In the genomic region with DNA sequence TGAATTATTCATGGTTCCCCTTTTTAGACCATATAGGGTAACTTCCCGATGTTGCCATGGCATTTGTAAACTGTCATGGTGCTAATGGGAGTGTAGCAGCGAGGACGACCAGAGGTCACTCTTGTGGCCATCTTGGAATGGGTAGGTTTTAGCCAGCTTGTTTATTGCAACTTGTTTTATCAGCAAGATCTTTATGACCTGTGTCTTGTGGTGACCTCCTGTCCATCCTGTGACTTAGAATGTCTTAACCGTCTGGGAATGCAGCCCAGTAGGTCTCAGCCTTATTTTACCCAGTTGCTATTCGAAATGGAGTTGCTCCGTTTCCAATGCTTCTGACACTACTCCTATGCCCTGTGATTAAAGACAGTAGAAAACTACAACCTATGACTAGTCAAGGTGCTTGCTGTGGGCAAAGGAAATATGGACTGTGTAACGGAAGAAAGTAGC, we compare ENCODE assay signal across 38 cellular contexts. TPM values are rescaled to one million over a fixed set of nuclear protein-coding genes. Genes with fewer than 3 reads are reported as not detected.
"Had no signal": no experiment of that assay in that cellular context is flagged by ENCODE, and none has a peak within 500 bp of the region (broad histone marks: within the 10 kb centered on the region; RNA-seq: fewer than 3 reads in every experiment).

No MANE protein-coding gene starts in this region.

- ATAC-seq: activated CD8-positive, alpha-beta memory T cell treated with anti-CD3 and anti-CD28 coated beads, Interleukin-2, amount 10 ng/mL, durations not matched to agents 7 days and 5 days; activated T-cell treated with anti-CD3 and anti-CD28 coated beads, Interleukin-2, amount 50 U/mL, for 72 hours; activated T-helper 17 cell treated with anti-CD3 and anti-CD28 coated beads, Interleukin-2, amount 50 U/mL, for 72 hours; body of pancreas had no signal

- H3K4me1 ChIP-seq: ascending aorta, body of pancreas, breast epithelium had no signal

- DNase-seq: activated CD4-positive, alpha-beta memory T cell treated with anti-CD3 and anti-CD28 coated beads, Interleukin-2, amount 10 ng/mL, durations not matched to agents 7 days and 5 days; activated CD4-positive, alpha-beta T cell treated with anti-CD3 and anti-CD28 coated beads for 1 hour; activated CD4-positive, alpha-beta T cell treated with anti-CD3 and anti-CD28 coated beads for 48 hours; activated CD4-positive, CD25-positive, alpha-beta regulatory T cell; activated CD8-positive, alpha-beta memory T cell treated with anti-CD3 and anti-CD28 coated beads for 24 hours; activated CD8-positive, alpha-beta memory T cell treated with anti-CD3 and anti-CD28 coated beads, Interleukin-2, amount 10 ng/mL, durations not matched to agents 7 days and 5 days; activated CD8-positive, alpha-beta memory T cell treated with anti-CD3 and anti-CD28 coated beads, Interleukin-2, amount 50 U/mL, for 48 hours; activated effector memory CD4-positive, alpha-beta T cell treated with anti-CD3 and anti-CD28 coated beads, Interleukin-2, amount 50 U/mL, for 16 hours; activated naive CD4-positive, alpha-beta T cell; activated naive CD4-positive, alpha-beta T cell treated with anti-CD3 and anti-CD28 coated beads, Interleukin-2, amount 50 U/mL, for 16 hours; activated naive CD8-positive, alpha-beta T cell treated with anti-CD3 and anti-CD28 coated beads for 36 hours; activated T-cell treated with anti-CD3 and anti-CD28 coated beads, Interleukin-2, amount 50 U/mL, for 72 hours; amniotic stem cell; body of pancreas; NCI-H1048; NCI-H1105 treated with DMSO at 0.1 percent for 48 hours; NCI-H1436; NCI-H1694; NCI-H1930; NCI-H2081 treated with DMSO at 0.1 percent for 48 hours; NCI-H345; NCI-H524 treated with DMSO at 0.1 percent for 48 hours; NK-92 treated with Interleukin-12 subunit alpha and Interleukin-12 subunit beta, amount 100 ng/mL, for 24 hours; PC-9; Right ventricle myocardium superior; T1000 had no signal

- H3K9me3 ChIP-seq: ascending aorta, body of pancreas, breast epithelium had no signal

- H3K4me3 ChIP-seq: ascending aorta, body of pancreas, breast epithelium, PC-9, SK-N-MC had no signal

- H3K27ac ChIP-seq: ascending aorta, body of pancreas, breast epithelium, PC-9, SK-N-MC, WERI-Rb-1 had no signal

- H3K4me2 ChIP-seq: PC-9 had no signal

- H3K27me3 ChIP-seq: ascending aorta, body of pancreas, breast epithelium had no signal

- H3K36me3 ChIP-seq: ascending aorta, breast epithelium, WERI-Rb-1 had no signal

RNA-seq across cellular contexts. Expression of gene HTR5A, which starts 48.4 kb away (rescaled TPM):
- total RNA-seq: activated CD4-positive, alpha-beta memory T cell treated with anti-CD3 and anti-CD28 coated beads, Interleukin-2, amount 10 ng/mL, durations not matched to agents 7 days and 5 days; activated CD8-positive, alpha-beta memory T cell treated with anti-CD3 and anti-CD28 coated beads, Interleukin-2, amount 10 ng/mL, durations not matched to agents 7 days and 5 days; activated naive CD8-positive, alpha-beta T cell treated with anti-CD3 and anti-CD28 coated beads for 36 hours; activated T-cell treated with anti-CD3 and anti-CD28 coated beads, Interleukin-2, amount 50 U/mL, for 72 hours; activated T-helper 17 cell treated with anti-CD3 and anti-CD28 coated beads, Interleukin-2, amount 50 U/mL, for 72 hours; ascending aorta; body of pancreas; breast epithelium; cardiac septum; LHCN-M2; MCF 10A; NCI-H460; OCI-LY7; PC-9; Right ventricle myocardium superior; T-helper 1 cell treated with Interleukin-12 subunit alpha and Interleukin-12 subunit beta and Interleukin-4 antibody, amounts not matched to agents 30 ng/mL and 1 ng/mL, for 36 hours; T-helper 2 cell treated with Interferon-gamma antibody and Interleukin-4, amounts not matched to agents 100 ng/mL and 5 ng/mL, for 36 hours had no signal
